ENCODE assay signal across 8 cellular contexts in genomic region chr1:157992031-157992568, GRCh38. TPM values are rescaled to one million over a fixed set of nuclear protein-coding genes. Genes with fewer than 3 reads are reported as not detected.
DNase-seq lines count a peak whose midpoint lies in the region; ATAC-seq, FAIRE-seq and TF ChIP-seq lines count a peak whose summit lies in the region.

No MANE protein-coding gene starts in this region.

- no peaks in the 10 kb centered on the region for H3K9me3 ChIP-seq in neural progenitor cell (ENCODE audit: low read depth)

- H3K4me1 ChIP-seq in neural progenitor cell, result peaks cover 28% of the 10 kb centered on the region

- peaks cover 5% of the 10 kb centered on the region for H3K27me3 ChIP-seq in neural progenitor cell

- H3K4me3 Mint-ChIP-seq in neural progenitor cell, result peak overlapping the region; percentile 92

- H3K27ac ChIP-seq in neural progenitor cell, result no peak overlapping the region

- DNase-seq in Ammon's horn (ENCODE audit: low spot score) (peak; percentile 82), GM19239 (ENCODE audit: insufficient read length, low spot score) (peak; percentile 78), NCI-H82 (lab: John Stamatoyannopoulos, UW) (peak; percentile 88), activated T-cell treated with anti-CD3 and anti-CD28 coated beads for 24 hours (ENCODE audit: low read depth) (peak; percentile 11), fibroblast of pulmonary artery (ENCODE audit: low read depth) (peak; percentile 74), neural progenitor cell (ENCODE audit: low spot score) (peak; percentile 85), urothelium cell line (ENCODE audit: low spot score) (peak; percentile 71)

- H3K9me3 Mint-ChIP-seq in neural progenitor cell, result no peaks in the 10 kb centered on the region

- peaks cover 41% of the 10 kb centered on the region for H3K4me1 Mint-ChIP-seq in neural progenitor cell

- H3K4me2 ChIP-seq in neural progenitor cell, result no peak overlapping the region

- H3K79me2 ChIP-seq in neural progenitor cell (ENCODE audit: low read depth), result peaks cover 37% of the 10 kb centered on the region

- no peak overlapping the region for H3K9ac ChIP-seq in neural progenitor cell

- no peak for ATAC-seq in GM18867 (IDR thresholded peaks at IDR 0.05; ENCODE audit: unreplicated experiment)

- H4K20me1 ChIP-seq in neural progenitor cell (ENCODE audit: low read depth), result peaks cover 26% of the 10 kb centered on the region

- H3K4me3 ChIP-seq in fibroblast of pulmonary artery (replicated peaks; ENCODE audit: low read depth, low read length), result no peak overlapping the region
- H3K4me3 ChIP-seq in neural progenitor cell, result no peak overlapping the region

- H3F3A ChIP-seq in neural progenitor cell (ENCODE audit: low read depth), result peaks cover 10% of the 10 kb centered on the region

- no peaks in the 10 kb centered on the region for H3K36me3 ChIP-seq in neural progenitor cell

- no peak overlapping the region for H2AFZ ChIP-seq in neural progenitor cell (replicated peaks)

- H3K27ac Mint-ChIP-seq in neural progenitor cell, result peak overlapping the region; percentile 1

- H3K36me3 Mint-ChIP-seq in neural progenitor cell, result peaks cover 2% of the 10 kb centered on the region

- FAIRE-seq in GM19239 (lab: Jason Lieb, UNC), result peak; percentile 70
- FAIRE-seq in urothelium cell line (lab: Jason Lieb, UNC), result peak; percentile 35

- peaks cover 2% of the 10 kb centered on the region for H3K27me3 Mint-ChIP-seq in neural progenitor cell (ENCODE audit: insufficient read depth, low read depth)

- no peak for TF ChIP-seq CTCF in fibroblast of pulmonary artery (IDR thresholded peaks at IDR 0.05; ENCODE audit: low read length, missing control alignments)
- TF ChIP-seq CTCF in neural progenitor cell (IDR thresholded peaks at IDR 0.05), result peak; percentile 96

RNA-seq across cellular contexts. Expression of gene KIRREL1, which starts 1.3 kb away (rescaled TPM):
- 39.5 and 70.7 TPM in 2 replicates for total RNA-seq in neural progenitor cell (ENCODE audit: low replicate concordance)

Comparison
In these comparisons a context has a peak if more than half of its experiments do, and no peak if none do; other contexts are left out.
1. DNase-seq: peak in every context shown above with its lines; median percentile 88 in NCI-H82; 85 in neural progenitor cell; 82 in Ammon's horn; 78 in GM19239; 74 in fibroblast of pulmonary artery; 71 in urothelium cell line; 11 in activated T-cell treated with anti-CD3 and anti-CD28 coated beads for 24 hours.